Comparison of ENCODE assay signal across 25 cellular contexts in genomic region chr9:100020121-100020780, GRCh38.
DNase-seq lines count a peak whose midpoint lies in the region; ATAC-seq, FAIRE-seq and TF ChIP-seq lines count a peak whose summit lies in the region.
"Had no signal": no experiment of that assay in that cellular context is flagged by ENCODE, and none has a peak within 500 bp of the region (broad histone marks: within the 10 kb centered on the region; RNA-seq: fewer than 3 reads in every experiment).

No MANE protein-coding gene starts in this region.

- POLR2A ChIA-PET in naive thymus-derived CD4-positive, alpha-beta T cell (lab: Charles Lee): no interaction called here

- ATAC-seq in naive thymus-derived CD4-positive, alpha-beta T cell: no peak
- no peak for ATAC-seq in HG02571 (IDR thresholded peaks at IDR 0.05; ENCODE audit: unreplicated experiment)
- ATAC-seq: heart right ventricle, left ventricle myocardium superior had no signal

- intact Hi-C loops in naive thymus-derived CD4-positive, alpha-beta T cell (cut with micrococcal nuclease): no loop called here

- no peak for TF ChIP-seq CTCF in cardiac fibroblast (IDR thresholded peaks at IDR 0.05; ENCODE audit: low read depth, low read length)

- no peak overlapping the region for H3K27ac Mint-ChIP-seq in immature natural killer cell
- no peak overlapping the region for H3K27ac Mint-ChIP-seq in naive thymus-derived CD4-positive, alpha-beta T cell
- H3K27ac Mint-ChIP-seq: activated naive CD4-positive, alpha-beta T cell treated with anti-CD3 and anti-CD28 coated beads for 36 hours; neural progenitor cell; progenitor cell of endocrine pancreas; stimulated activated naive CD8-positive, alpha-beta T cell treated with anti-CD3 and anti-CD28 coated beads, Interleukin-15, Interleukin-2, amounts not matched to agents 100 ng/mL and 50 ng/mL, for 24 hours; T-helper 2 cell treated with Interferon-gamma antibody and Interleukin-4, amounts not matched to agents 5 μg/mL and 100 μg/mL, for 36 hours had no signal

- no peak overlapping the region for H3K4me3 Mint-ChIP-seq in immature natural killer cell
- no peak overlapping the region for H3K4me3 Mint-ChIP-seq in naive thymus-derived CD4-positive, alpha-beta T cell
- H3K4me3 Mint-ChIP-seq: activated naive CD4-positive, alpha-beta T cell treated with anti-CD3 and anti-CD28 coated beads for 36 hours; H9; neural progenitor cell; stimulated activated naive CD8-positive, alpha-beta T cell treated with anti-CD3 and anti-CD28 coated beads, Interleukin-15, Interleukin-2, amounts not matched to agents 100 ng/mL and 50 ng/mL, for 24 hours; T-helper 2 cell treated with Interferon-gamma antibody and Interleukin-4, amounts not matched to agents 5 μg/mL and 100 μg/mL, for 36 hours had no signal

- H3K27me3 Mint-ChIP-seq in immature natural killer cell (ENCODE audit: low read depth in 3 of 3): no peaks in the 10 kb centered on the region
- H3K27me3 Mint-ChIP-seq in naive thymus-derived CD4-positive, alpha-beta T cell: no peaks in the 10 kb centered on the region
- H3K27me3 Mint-ChIP-seq: progenitor cell of endocrine pancreas; stimulated activated naive CD8-positive, alpha-beta T cell treated with anti-CD3 and anti-CD28 coated beads, Interleukin-15, Interleukin-2, amounts not matched to agents 100 ng/mL and 50 ng/mL, for 24 hours had no signal

- no peak overlapping the region for H3K4me3 ChIP-seq in cardiac fibroblast (replicated peaks in 1 of 2; ENCODE audit: low read depth in 2 of 2, low read length in 2 of 2)
- H3K4me3 ChIP-seq in naive thymus-derived CD4-positive, alpha-beta T cell (ENCODE audit: low read length): no peak overlapping the region
- H3K4me3 ChIP-seq: colonic mucosa, heart right ventricle, neural progenitor cell, SJCRH30, skin epidermis, tibial nerve had no signal

- CTCF ChIA-PET in naive thymus-derived CD4-positive, alpha-beta T cell (lab: Charles Lee): no interaction called here

- peak; percentile 92 for FAIRE-seq in H54 (lab: Jason Lieb, UNC)

- H3K36me3 ChIP-seq in naive thymus-derived CD4-positive, alpha-beta T cell (ENCODE audit: control insufficient read depth in 2 of 3, insufficient read depth in 3 of 3, low read length in 3 of 3): peaks cover 3 to 37% (median 4%) of the 10 kb centered on the region in 3 experiments
- H3K36me3 ChIP-seq: colonic mucosa, neural progenitor cell had no signal

- no peaks in the 10 kb centered on the region for H3K4me1 ChIP-seq in naive thymus-derived CD4-positive, alpha-beta T cell (ENCODE audit: control insufficient read depth in 2 of 2, insufficient read depth in 2 of 2, low read length in 2 of 2)
- H3K4me1 ChIP-seq: colonic mucosa, heart right ventricle, neural progenitor cell, SJCRH30, tibial nerve had no signal

- TF ChIP-seq POLR2A in H54 (IDR thresholded peaks at IDR 0.05; ENCODE audit: low read depth, low read length): no peak

- H3K4me1 Mint-ChIP-seq in immature natural killer cell: no peaks in the 10 kb centered on the region
- H3K4me1 Mint-ChIP-seq in naive thymus-derived CD4-positive, alpha-beta T cell: peaks cover 0 to 9% (median 0%) of the 10 kb centered on the region in 7 donors
- H3K4me1 Mint-ChIP-seq: neural progenitor cell had no signal

- H3K9me3 ChIP-seq in naive thymus-derived CD4-positive, alpha-beta T cell (ENCODE audit: control insufficient read depth in 2 of 3, low read length in 3 of 3): no peaks in the 10 kb centered on the region
- H3K9me3 ChIP-seq: colonic mucosa, SJCRH30 had no signal

- no peaks in the 10 kb centered on the region for H3K9me3 Mint-ChIP-seq in immature natural killer cell
- H3K9me3 Mint-ChIP-seq in naive thymus-derived CD4-positive, alpha-beta T cell: peaks cover 0 to 6% (median 0%) of the 10 kb centered on the region in 11 donors
- H3K9me3 Mint-ChIP-seq: activated naive CD4-positive, alpha-beta T cell treated with anti-CD3 and anti-CD28 coated beads for 36 hours; H9; neural progenitor cell; stimulated activated naive CD8-positive, alpha-beta T cell treated with anti-CD3 and anti-CD28 coated beads, Interleukin-15, Interleukin-2, amounts not matched to agents 100 ng/mL and 50 ng/mL, for 24 hours; T-helper 2 cell treated with Interferon-gamma antibody and Interleukin-4, amounts not matched to agents 5 μg/mL and 100 μg/mL, for 36 hours had no signal

- DNase-seq in Daoy (ENCODE audit: low read depth) (peak; percentile 38), H54 (ENCODE audit: insufficient read length, low spot score) (no peak), cardiac fibroblast (ENCODE audit: low read depth in 2 of 2) (peak; percentile 10 to 50), non-pigmented ciliary epithelial cell (ENCODE audit: low read depth) (peak; percentile 2), immature natural killer cell (no peak), substantia nigra (lab: John Stamatoyannopoulos, UW) (no peak)
- no peak for DNase-seq in naive thymus-derived CD4-positive, alpha-beta T cell
- DNase-seq: activated CD4-positive, alpha-beta T cell treated with anti-CD3 and anti-CD28 coated beads, Interleukin-2, amount 50 U/mL, for 48 hours; activated naive CD4-positive, alpha-beta T cell treated with anti-CD3 and anti-CD28 coated beads for 36 hours; activated T-cell treated with anti-CD3 and anti-CD28 coated beads for 4 hours; Calu3; colonic mucosa; H9; heart right ventricle; KG1; left ventricle myocardium superior; NCI-H1930; SJCRH30 had no signal

- no peak overlapping the region for H3K27ac ChIP-seq in substantia nigra (ENCODE audit: low read depth, low read length, poor library complexity, severe bottlenecking)
- H3K27ac ChIP-seq in naive thymus-derived CD4-positive, alpha-beta T cell (ENCODE audit: low read depth, low read length): no peak overlapping the region
- H3K27ac ChIP-seq: colonic mucosa, heart right ventricle, neural progenitor cell, SJCRH30, skin epidermis, tibial nerve had no signal

- peaks cover 8 to 23% (median 10%) of the 10 kb centered on the region in 3 donors for H3K36me3 Mint-ChIP-seq in immature natural killer cell
- peaks cover 13 to 70% (median 37%) of the 10 kb centered on the region in 5 donors for H3K36me3 Mint-ChIP-seq in naive thymus-derived CD4-positive, alpha-beta T cell

- no peaks in the 10 kb centered on the region for H3K27me3 ChIP-seq in naive thymus-derived CD4-positive, alpha-beta T cell (ENCODE audit: control insufficient read depth in 2 of 2, insufficient read depth in 2 of 2, low read length in 2 of 2)
- H3K27me3 ChIP-seq: colonic mucosa, heart right ventricle, neural progenitor cell, SJCRH30, tibial nerve had no signal

Comparison
In these comparisons a context has a peak if more than half of its experiments do, and no peak if none do; other contexts are left out.
1. DNase-seq: peak in Daoy (single experiment), cardiac fibroblast (2 of 2) and non-pigmented ciliary epithelial cell (single experiment); none in H54 (single experiment), immature natural killer cell (0 of 3), substantia nigra (0 of 49) and naive thymus-derived CD4-positive, alpha-beta T cell (0 of 9).